ENCODE assay signal across 16 cellular contexts in genomic region chr2:20613342-20613916, GRCh38. TPM values are rescaled to one million over a fixed set of nuclear protein-coding genes. Genes with fewer than 3 reads are reported as not detected.
DNase-seq lines count a peak whose midpoint lies in the region; ATAC-seq and TF ChIP-seq lines count a peak whose summit lies in the region.
"Had no signal": no experiment of that assay in that cellular context is flagged by ENCODE, and none has a peak within 500 bp of the region (broad histone marks: within the 10 kb centered on the region; RNA-seq: fewer than 3 reads in every experiment).

No MANE protein-coding gene starts in this region.

- CTCF ChIA-PET in WTC11 (lab: Charles Lee) = interaction anchor here (1.2 to 4.2 kb wide), 7 partner anchors 22 to 202 kb away, joined by 3 to 27 read pairs (median 4); no protein-coding TSS in a partner anchor

- H3K36me3 Mint-ChIP-seq in endothelial cell (ENCODE audit: low read depth, unreplicated experiment) (peaks cover 3% of the 10 kb centered on the region), WTC11 (no peaks in the 10 kb centered on the region), HFFc6 (ENCODE audit: low read depth) (peaks cover 4% of the 10 kb centered on the region; the same call in 1 of the 2 replicates)

- peaks cover 15% of the 10 kb centered on the region for H3K27me3 Mint-ChIP-seq in endothelial cell (ENCODE audit: unreplicated experiment)
- H3K27me3 Mint-ChIP-seq in WTC11 (ENCODE audit: low read depth) = no peaks in the 10 kb centered on the region
- no peaks in the 10 kb centered on the region for H3K27me3 Mint-ChIP-seq in HFFc6 (ENCODE audit: insufficient read depth)
- H3K27me3 Mint-ChIP-seq: activated CD8-positive, alpha-beta T cell treated with anti-CD3 and anti-CD28 coated beads for 36 hours; activated naive CD8-positive, alpha-beta T cell; stimulated activated naive CD8-positive, alpha-beta T cell treated with anti-CD3 and anti-CD28 coated beads, Interleukin-15, Interleukin-2, amounts not matched to agents 100 ng/mL and 50 ng/mL, for 24 hours had no signal

- ATAC-seq in lung (ENCODE audit: insufficient read depth, low FRiP score) = no peak
- ATAC-seq in WTC11 = no peak
- ATAC-seq: activated CD8-positive, alpha-beta T cell treated with anti-CD3 and anti-CD28 coated beads for 36 hours; HCT116 had no signal

- TF ChIP-seq CTCF in Peyer's patch (IDR thresholded peaks at IDR 0.05) (no peak), endothelial cell (IDR thresholded peaks at IDR 0.05; ENCODE audit: unreplicated experiment) (no peak), lung (IDR thresholded peaks at IDR 0.05; ENCODE audit: control extremely low read depth, extremely low read depth) (no peak), suprapubic skin (IDR thresholded peaks at IDR 0.05) (no peak), WTC11 (IDR thresholded peaks at IDR 0.05) (no peak), HFFc6 (IDR thresholded peaks at IDR 0.05) (no peak)

- H3K27ac ChIP-seq in Peyer's patch (peak overlapping the region in 3 of 4 donors; percentile 31 to 97 (median 41)), lung (ENCODE audit: low read depth in 1 of 2, low read length in 1 of 2) (peak overlapping the region; percentile 5 to 78), suprapubic skin (no peak overlapping the region)

- H3K4me3 Mint-ChIP-seq in endothelial cell (ENCODE audit: unreplicated experiment) = no peak overlapping the region
- H3K4me3 Mint-ChIP-seq in WTC11 = no peak overlapping the region
- no peak overlapping the region for H3K4me3 Mint-ChIP-seq in HFFc6
- H3K4me3 Mint-ChIP-seq: activated CD8-positive, alpha-beta T cell treated with anti-CD3 and anti-CD28 coated beads for 36 hours; activated naive CD8-positive, alpha-beta T cell; stimulated activated naive CD8-positive, alpha-beta T cell treated with anti-CD3 and anti-CD28 coated beads, Interleukin-15, Interleukin-2, amounts not matched to agents 100 ng/mL and 50 ng/mL, for 24 hours had no signal

- H3K27ac Mint-ChIP-seq in endothelial cell (ENCODE audit: unreplicated experiment) (peak overlapping the region; percentile 59), WTC11 (no peak overlapping the region), HFFc6 (no peak overlapping the region)
- H3K27ac Mint-ChIP-seq: activated CD8-positive, alpha-beta T cell treated with anti-CD3 and anti-CD28 coated beads for 36 hours; activated naive CD8-positive, alpha-beta T cell; stimulated activated naive CD8-positive, alpha-beta T cell treated with anti-CD3 and anti-CD28 coated beads, Interleukin-15, Interleukin-2, amounts not matched to agents 100 ng/mL and 50 ng/mL, for 24 hours had no signal

- H3K4me3 ChIP-seq in Peyer's patch (no peak overlapping the region), lung (no peak overlapping the region), suprapubic skin (no peak overlapping the region)

- H3K36me3 ChIP-seq in Peyer's patch (no peaks in the 10 kb centered on the region), lung (ENCODE audit: control insufficient read depth in 2 of 2, insufficient read depth in 2 of 2, low read length in 2 of 2) (no peaks in the 10 kb centered on the region), suprapubic skin (no peaks in the 10 kb centered on the region)

- POLR2A ChIA-PET in WTC11 (lab: Charles Lee) = interaction anchor here (3.9 kb wide), 1 partner anchor 166 kb away, joined by 27 read pairs; the partner anchor contains the start of gene RHOB

- H3K9me3 ChIP-seq in Peyer's patch (no peaks in the 10 kb centered on the region), lung (ENCODE audit: control insufficient read depth in 2 of 2, insufficient read depth in 1 of 2, low read length in 1 of 2) (no peaks in the 10 kb centered on the region), suprapubic skin (no peaks in the 10 kb centered on the region)

- H3K9me3 Mint-ChIP-seq in endothelial cell (ENCODE audit: unreplicated experiment) = no peaks in the 10 kb centered on the region
- H3K9me3 Mint-ChIP-seq in WTC11 = no peaks in the 10 kb centered on the region
- peaks cover 4% of the 10 kb centered on the region; the same call in 1 of the 2 replicates for H3K9me3 Mint-ChIP-seq in HFFc6

- H3K4me1 ChIP-seq in Peyer's patch (peaks cover 0 to 39% (median 3%) of the 10 kb centered on the region in 4 donors), lung (ENCODE audit: control insufficient read depth in 2 of 2, insufficient read depth in 2 of 2, low read length in 2 of 2) (peaks cover 48 to 52% of the 10 kb centered on the region in 2 donors), suprapubic skin (peaks cover 69% of the 10 kb centered on the region)

- TF ChIP-seq EP300 in suprapubic skin (IDR thresholded peaks at IDR 0.05) = no peak

- H3K27me3 ChIP-seq in Peyer's patch = no peaks in the 10 kb centered on the region
- H3K27me3 ChIP-seq in lung (ENCODE audit: control insufficient read depth, insufficient read depth) = no peaks in the 10 kb centered on the region
- H3K27me3 ChIP-seq in suprapubic skin = no peaks in the 10 kb centered on the region

- 66 to 68% methylated on average over 12 of the region's 12 CpGs for WGBS in lung, 2 donors
- WGBS in suprapubic skin = 79% methylated on average over 10 of the region's 12 CpGs

- H3K4me1 Mint-ChIP-seq in endothelial cell (ENCODE audit: unreplicated experiment) (peaks cover 34% of the 10 kb centered on the region), WTC11 (peaks cover 35% of the 10 kb centered on the region), HFFc6 (ENCODE audit: low read depth) (peaks cover 50% of the 10 kb centered on the region)

- TF ChIP-seq POLR2A in Peyer's patch (IDR thresholded peaks at IDR 0.05) (no peak), suprapubic skin (IDR thresholded peaks at IDR 0.05) (no peak)

- DNase-seq in Peyer's patch (peak in 2 of 3 donors; percentile 40), endothelial cell (ENCODE audit: low spot score) (no peak), lung (ENCODE audit: low spot score) (no peak), suprapubic skin (ENCODE audit: low spot score in 2 of 2) (peak; percentile 52 to 57), WTC11 (ENCODE audit: low spot score) (no peak), HFFc6 (no peak)
- no peak for DNase-seq in effector CD4-positive, alpha-beta T cell
- DNase-seq in effector CD8-positive, alpha-beta T cell (lab: John Stamatoyannopoulos, UW) = no peak
- DNase-seq: activated CD8-positive, alpha-beta T cell treated with anti-CD3 and anti-CD28 coated beads for 36 hours; C1 segment of cervical spinal cord; cerebellar nuclear complex; NCI-H1048; NCI-H446 had no signal

TF ChIP-seq in WTC11, 78 proteins besides CTCF, POLR2A, EP300 and RAD21 (continues in another document):
- TF ChIP-seq SMAD4 (CRISPR knock-in tag; IDR thresholded peaks at IDR 0.05) = no peak
- no peak for TF ChIP-seq ZNF121 (CRISPR knock-in tag; IDR thresholded peaks at IDR 0.05)
- TF ChIP-seq USF2 (CRISPR knock-in tag; IDR thresholded peaks at IDR 0.05) = no peak
- no peak for TF ChIP-seq E2F1 (CRISPR knock-in tag; IDR thresholded peaks at IDR 0.05)
- no peak for TF ChIP-seq IRF1 (CRISPR knock-in tag; IDR thresholded peaks at IDR 0.05)
- no peak for TF ChIP-seq FOXK1 (CRISPR knock-in tag; IDR thresholded peaks at IDR 0.05)

RNA-seq across cellular contexts. Expression of gene HS1BP3, which starts 37.5 kb away (rescaled TPM):
- total RNA-seq in Peyer's patch (10 to 100 TPM; 33.1 to 63.0 (median 41.0) TPM), endothelial cell (ENCODE audit: unreplicated experiment) (33.6 TPM), lung (10 to 100 TPM; 25.4 to 38.1 TPM), suprapubic skin (10 to 100 TPM; 23.3 to 38.2 (median 34.2) TPM), WTC11 (2021) (17.9 to 20.1 TPM (median 19.8 TPM) in 3 replicates)
- 10 to 100 TPM; 28.8 to 41.4 TPM for polyA plus RNA-seq in lung
- 10 to 100 TPM; 12.7 to 17.3 (median 15.8) TPM for total RNA-seq in HFFc6 (2021; fragmentation: NEBNext Ultra II Directional; extraction: Animal tissue kit (Norgen Biotek cat#: 25700))

RNA-seq across cellular contexts. Expression of gene GDF7, which starts 53.5 kb away (rescaled TPM):
- total RNA-seq in Peyer's patch (1 to 10 TPM in 1 of 4 donors, under 1 TPM in 3; 0.09 to 1.7 (median 0.38) TPM), endothelial cell (ENCODE audit: unreplicated experiment) (11.2 TPM), lung (under 1 TPM; 0.37 to 0.54 TPM), suprapubic skin (1 to 10 TPM; 1.9 to 3.1 (median 2.4) TPM), WTC11 (2021) (0.18 to 0.55 TPM (median 0.23 TPM) in 3 replicates)
- under 1 TPM; 0.10 to 0.26 TPM for polyA plus RNA-seq in lung
- under 1 TPM in 1 of 6 experiments, not detected in 5; 0.05 TPM for total RNA-seq in HFFc6 (2021; fragmentation: NEBNext Ultra II Directional; extraction: Animal tissue kit (Norgen Biotek cat#: 25700))
- total RNA-seq: activated CD8-positive, alpha-beta T cell treated with anti-CD3 and anti-CD28 coated beads for 36 hours had no signal

Comparison
In these comparisons a context has a peak if more than half of its experiments do, and no peak if none do; other contexts are left out.
1. DNase-seq: peak in Peyer's patch (2 of 3) and suprapubic skin (2 of 2); none in endothelial cell (single experiment), lung (single experiment), WTC11 (single experiment), effector CD4-positive, alpha-beta T cell (single experiment), effector CD8-positive, alpha-beta T cell (single experiment) and HFFc6 (single experiment).